Comparison of ENCODE assay signal across 16 cellular contexts in the genomic region with DNA sequence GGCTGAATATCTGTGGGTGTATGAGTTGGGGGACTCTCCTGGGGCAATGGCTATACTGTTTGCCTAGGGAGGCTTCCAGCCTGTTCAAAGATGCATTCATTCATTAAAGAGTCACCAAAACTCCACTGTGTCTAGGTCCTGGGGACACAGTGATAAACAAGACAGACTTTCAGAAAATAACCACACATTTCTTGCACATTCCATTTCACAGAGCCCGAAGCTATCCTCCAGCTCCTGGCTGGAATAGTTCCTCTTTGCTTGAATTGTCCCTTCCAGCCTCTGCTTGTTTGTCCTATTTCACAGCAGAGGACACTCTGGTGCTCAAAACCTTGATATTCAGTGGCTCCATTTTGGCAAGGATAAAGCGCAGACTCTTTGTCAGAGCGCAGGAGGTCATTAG.
"Had no signal": no experiment of that assay in that cellular context is flagged by ENCODE, and none has a peak within 500 bp of the region (broad histone marks: within the 10 kb centered on the region; RNA-seq: fewer than 3 reads in every experiment).

No MANE protein-coding gene starts in this region.

- DNase-seq: activated CD4-positive, alpha-beta T cell treated with anti-CD3 and anti-CD28 coated beads for 1 hour; activated CD4-positive, alpha-beta T cell treated with anti-CD3 and anti-CD28 coated beads, Interleukin-2, amount 50 U/mL, for 1 hour; activated gamma-delta T cell treated with Interleukin-2 at 50 U/mL for 16 hours; activated T-cell treated with anti-CD3 and anti-CD28 coated beads, Interleukin-2, amount 50 U/mL, for 1 hour; anterior cingulate cortex; central memory CD4-positive, alpha-beta T cell; dorsolateral prefrontal cortex; effector memory CD8-positive, alpha-beta T cell; islet precursor cell; left cardiac atrium; nucleus accumbens; retina; stimulated activated CD4-positive, alpha-beta T cell treated with anti-CD3 and anti-CD28 coated beads, Interleukin-2, amount 100 ng/mL, for 48 hours; stimulated activated CD8-positive, alpha-beta memory T cell treated with anti-CD3 and anti-CD28 coated beads, Interleukin-4, amount 100 ng/mL, for 48 hours; stimulated activated naive B cell treated with anti-CD40 and anti-IgM and Interleukin-4, amounts not matched to agents 10 μg/mL and 1 μg/mL and 100 μg/mL, for 72 hours; WERI-Rb-1 had no signal

- H3K36me3 ChIP-seq: WERI-Rb-1 had no signal

- H3K4me3 ChIP-seq: dorsolateral prefrontal cortex had no signal

- H3K27ac ChIP-seq: dorsolateral prefrontal cortex, WERI-Rb-1 had no signal
